ENCODE assay signal across 8 cellular contexts in the genomic region with DNA sequence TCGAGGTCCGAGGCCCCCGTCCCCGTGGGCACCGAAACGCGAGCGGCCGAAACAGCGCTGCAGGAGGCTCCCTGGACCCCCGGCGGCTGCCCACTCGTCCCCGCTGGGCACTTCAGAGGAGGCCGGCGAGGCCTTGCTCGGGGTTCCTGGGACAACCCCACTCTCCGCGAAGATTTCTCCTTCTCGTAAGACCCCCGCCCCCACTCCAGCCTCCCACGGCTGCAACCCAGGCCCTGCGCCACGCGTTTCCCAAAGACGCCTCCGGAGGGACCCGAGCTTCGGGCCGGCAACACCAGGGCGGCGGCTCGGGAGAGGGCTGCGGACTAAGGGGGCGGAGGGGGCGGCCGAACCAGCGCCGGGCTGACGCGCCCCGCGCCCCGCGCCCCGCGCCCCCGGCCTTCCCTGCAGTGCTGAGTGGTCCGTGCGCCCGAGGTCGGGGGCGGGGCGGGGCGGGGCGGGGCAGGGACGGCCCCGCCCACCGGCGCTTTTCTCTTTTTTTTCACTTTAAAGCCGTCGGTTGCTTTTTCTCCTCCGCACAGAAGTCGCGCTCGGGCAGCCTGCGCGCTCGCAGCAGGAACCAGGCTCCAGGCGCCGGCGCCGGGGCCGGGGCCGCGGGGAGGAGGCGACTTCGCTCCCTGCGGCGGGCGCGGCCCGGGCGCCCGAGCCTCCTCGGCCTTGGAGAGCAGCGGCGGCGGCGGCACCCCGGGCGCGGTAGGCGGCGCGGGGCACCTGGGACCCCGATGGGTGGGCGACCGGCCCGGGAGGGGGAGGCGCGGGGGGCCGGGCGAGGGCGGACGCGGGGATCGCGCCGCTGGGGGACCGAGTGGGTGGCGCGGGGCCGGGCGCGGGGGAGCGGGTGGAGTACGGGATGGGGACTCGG. TPM values are rescaled to one million over a fixed set of nuclear protein-coding genes. Genes with fewer than 3 reads are reported as not detected.
A peak's percentile ranks its signal among the peaks of the same experiment; 100 is the strongest.
DNase-seq lines count a peak whose midpoint lies in the region; ATAC-seq and TF ChIP-seq lines count a peak whose summit lies in the region.

A gene (plus strand): TSS at position 534 of the 880 bp plus-strand sequence. CDS start 62,998 bp downstream, outside the sequence.

- H3K27me3 ChIP-seq in foreskin keratinocyte (no peaks in the 10 kb centered on the region), neural cell (ENCODE audit: insufficient read depth, low read depth, low read length) (peaks cover 8% of the 10 kb centered on the region)

- DNase-seq in Daoy (ENCODE audit: low read depth) (peak; percentile 85), RPMI7951 (ENCODE audit: low read depth) (peak; percentile 83), activated gamma-delta T cell treated with Interleukin-2 at 50 U/mL for 16 hours (peak; percentile 54), foreskin keratinocyte (peak in 1 of 2 donors; percentile 44)

- TF ChIP-seq RAD21 in neural cell (conservative IDR thresholded peaks at IDR 0.05): no peak

- peak within 1 kb of the TSS; percentile 82 for H3K27ac ChIP-seq in foreskin keratinocyte
- H3K27ac ChIP-seq in neural cell (ENCODE audit: low read length): no peak within 1 kb of the TSS
- H3K27ac ChIP-seq in temporal lobe (ENCODE audit: low read depth, low read length): peak within 1 kb of the TSS; percentile 69

- peaks cover 19% of the 10 kb centered on the region for H3K4me1 ChIP-seq in foreskin keratinocyte

- peak within 1 kb of the TSS; percentile 68 for H3K4me3 ChIP-seq in neural cell (ENCODE audit: low read length)

- no peaks in the 10 kb centered on the region for H3K36me3 ChIP-seq in neural cell (ENCODE audit: insufficient read depth, low read length)

- no peak for TF ChIP-seq EP300 in neural cell (conservative IDR thresholded peaks at IDR 0.05; ENCODE audit: poor library complexity, severe bottlenecking)

- TF ChIP-seq CTCF in foreskin keratinocyte (conservative IDR thresholded peaks at IDR 0.05) (no peak), neural cell (IDR thresholded peaks at IDR 0.05; ENCODE audit: poor library complexity, severe bottlenecking) (no peak)

- no peak within 1 kb of the TSS for H2AFZ ChIP-seq in neural cell (ENCODE audit: low read depth, low read length)

- no peaks in the 10 kb centered on the region for H4K20me1 ChIP-seq in neural cell (ENCODE audit: insufficient read depth)

- peaks cover 4% of the 10 kb centered on the region for H3K9me3 ChIP-seq in neural cell (ENCODE audit: low read length)

- no peaks in the 10 kb centered on the region for H3K79me2 ChIP-seq in neural cell (replicated peaks; ENCODE audit: insufficient read depth, low read length)

- H3F3A ChIP-seq in neural cell (ENCODE audit: insufficient read depth, low read length, poor library complexity, severe bottlenecking): no peaks in the 10 kb centered on the region

- ATAC-seq in HG03108 (IDR thresholded peaks at IDR 0.05; ENCODE audit: unreplicated experiment) (peak; percentile 41), foreskin keratinocyte (peak; percentile 8), GM18520 (IDR thresholded peaks at IDR 0.05; ENCODE audit: unreplicated experiment) (no peak)

- peak within 1 kb of the TSS; percentile 47 for H3K9ac ChIP-seq in neural cell (ENCODE audit: low read length)

- H3K9me2 ChIP-seq in neural cell (ENCODE audit: insufficient read depth, low read length): no peaks in the 10 kb centered on the region

- H3K4me2 ChIP-seq in neural cell (ENCODE audit: low read length): peak within 1 kb of the TSS; percentile 65

TF ChIP-seq in neural cell, 6 proteins besides CTCF, POLR2A, EP300 and RAD21:
- TF ChIP-seq MXI1 (conservative IDR thresholded peaks at IDR 0.05; ENCODE audit: poor library complexity, severe bottlenecking): no peak
- no peak for TF ChIP-seq EZH2 (IDR thresholded peaks at IDR 0.05; ENCODE audit: borderline replicate concordance, insufficient read depth, low read length, poor library complexity, severe bottlenecking)
- TF ChIP-seq TAF1 (IDR thresholded peaks at IDR 0.05; ENCODE audit: low read depth): no peak
- TF ChIP-seq SMC3 (conservative IDR thresholded peaks at IDR 0.05; ENCODE audit: poor library complexity): no peak
- TF ChIP-seq POLR2AphosphoS5 (IDR thresholded peaks at IDR 0.05): no peak
- TF ChIP-seq, protein P1, sequence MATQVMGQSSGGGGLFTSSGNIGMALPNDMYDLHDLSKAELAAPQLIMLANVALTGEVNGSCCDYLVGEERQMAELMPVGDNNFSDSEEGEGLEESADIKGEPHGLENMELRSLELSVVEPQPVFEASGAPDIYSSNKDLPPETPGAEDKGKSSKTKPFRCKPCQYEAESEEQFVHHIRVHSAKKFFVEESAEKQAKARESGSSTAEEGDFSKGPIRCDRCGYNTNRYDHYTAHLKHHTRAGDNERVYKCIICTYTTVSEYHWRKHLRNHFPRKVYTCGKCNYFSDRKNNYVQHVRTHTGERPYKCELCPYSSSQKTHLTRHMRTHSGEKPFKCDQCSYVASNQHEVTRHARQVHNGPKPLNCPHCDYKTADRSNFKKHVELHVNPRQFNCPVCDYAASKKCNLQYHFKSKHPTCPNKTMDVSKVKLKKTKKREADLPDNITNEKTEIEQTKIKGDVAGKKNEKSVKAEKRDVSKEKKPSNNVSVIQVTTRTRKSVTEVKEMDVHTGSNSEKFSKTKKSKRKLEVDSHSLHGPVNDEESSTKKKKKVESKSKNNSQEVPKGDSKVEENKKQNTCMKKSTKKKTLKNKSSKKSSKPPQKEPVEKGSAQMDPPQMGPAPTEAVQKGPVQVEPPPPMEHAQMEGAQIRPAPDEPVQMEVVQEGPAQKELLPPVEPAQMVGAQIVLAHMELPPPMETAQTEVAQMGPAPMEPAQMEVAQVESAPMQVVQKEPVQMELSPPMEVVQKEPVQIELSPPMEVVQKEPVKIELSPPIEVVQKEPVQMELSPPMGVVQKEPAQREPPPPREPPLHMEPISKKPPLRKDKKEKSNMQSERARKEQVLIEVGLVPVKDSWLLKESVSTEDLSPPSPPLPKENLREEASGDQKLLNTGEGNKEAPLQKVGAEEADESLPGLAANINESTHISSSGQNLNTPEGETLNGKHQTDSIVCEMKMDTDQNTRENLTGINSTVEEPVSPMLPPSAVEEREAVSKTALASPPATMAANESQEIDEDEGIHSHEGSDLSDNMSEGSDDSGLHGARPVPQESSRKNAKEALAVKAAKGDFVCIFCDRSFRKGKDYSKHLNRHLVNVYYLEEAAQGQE (IDR thresholded peaks at IDR 0.05; ENCODE audit: borderline replicate concordance): no peak

RNA-seq across cellular contexts. Expression of the gene that starts here (rescaled TPM):
- total RNA-seq in Daoy (2014; rRNA removed; shearing (Covaris generic)): 14.1 and 15.0 TPM in 2 replicates
- total RNA-seq in RPMI7951 (2014; rRNA removed; shearing (Covaris generic)): 7.6 and 10.3 TPM in 2 replicates
- 10.3 and 12.9 TPM in 2 replicates for total RNA-seq in foreskin keratinocyte
- 11.6 and 12.5 TPM in 2 replicates for polyA plus RNA-seq in foreskin keratinocyte
- 1.4 TPM in 2 replicates for polyA plus RNA-seq in neural cell
- polyA minus RNA-seq in neural cell: 1.5 and 2.4 TPM in 2 replicates
- total RNA-seq in temporal lobe: 3.0 TPM
